Comparison of ENCODE assay signal across 17 cellular contexts in the genomic region with DNA sequence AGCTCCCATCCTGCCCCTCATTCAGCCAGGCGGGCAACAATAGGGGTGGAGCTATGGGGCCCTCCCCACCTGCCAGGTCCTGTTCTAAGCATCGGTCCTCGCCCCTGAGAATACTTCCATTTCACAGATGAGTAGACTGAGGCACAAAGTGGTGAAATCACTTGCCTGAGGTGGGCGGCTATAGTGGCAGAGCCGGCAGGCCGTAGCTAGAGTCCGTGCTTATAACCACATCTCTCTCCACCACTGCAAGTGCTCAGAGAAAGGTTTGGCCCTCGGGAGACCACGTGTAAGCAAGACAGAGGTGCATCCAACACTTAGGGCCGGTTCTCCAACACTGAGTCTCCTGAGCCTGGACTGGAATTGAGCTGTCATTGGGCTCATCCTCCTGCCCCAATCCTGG.
DNase-seq lines count a peak whose midpoint lies in the region; ATAC-seq and TF ChIP-seq lines count a peak whose summit lies in the region.
"Had no signal": no experiment of that assay in that cellular context is flagged by ENCODE, and none has a peak within 500 bp of the region (broad histone marks: within the 10 kb centered on the region; RNA-seq: fewer than 3 reads in every experiment).

No MANE protein-coding gene starts in this region.

- ATAC-seq in left ventricle myocardium superior (no peak), Right ventricle myocardium superior (ENCODE audit: poor library complexity) (no peak)
- ATAC-seq in activated T-helper 17 cell treated with anti-CD3 and anti-CD28 coated beads, Interleukin-2, amount 50 U/mL, for 72 hours (replicated peaks) = no peak
- ATAC-seq: A549 had no signal

- H3K36me3 ChIP-seq in cardiac muscle cell (no peaks in the 10 kb centered on the region), right atrium auricular region (no peaks in the 10 kb centered on the region), mesendoderm (ENCODE audit: control insufficient read depth, insufficient read depth, low read length) (no peaks in the 10 kb centered on the region)
- H3K36me3 ChIP-seq: HAP-1 had no signal

- intact Hi-C loops in left ventricle myocardium superior (cut with micrococcal nuclease) = no loop called here
- intact Hi-C loops in Right ventricle myocardium superior (cut with DNase I) = no loop called here

- no peak overlapping the region for H4K5ac ChIP-seq in mesendoderm (ENCODE audit: low read length)

- H4K8ac ChIP-seq in mesendoderm (ENCODE audit: low read depth, low read length) = no peak overlapping the region

- no peak overlapping the region for H3K23ac ChIP-seq in mesendoderm (ENCODE audit: low read length)

- H3K79me1 ChIP-seq in mesendoderm (ENCODE audit: low read length) = no peaks in the 10 kb centered on the region

- no peak overlapping the region for H3K4me3 Mint-ChIP-seq in activated T-helper 17 cell treated with anti-CD3 and anti-CD28 coated beads, Interleukin-2, amount 50 U/mL, for 72 hours
- H3K4me3 Mint-ChIP-seq: CD14-positive monocyte; CD4-positive, alpha-beta memory T cell had no signal

- H3K4me3 ChIP-seq in cardiac muscle cell = no peak overlapping the region
- H3K4me3 ChIP-seq in right atrium auricular region = no peak overlapping the region
- no peak overlapping the region for H3K4me3 ChIP-seq in mesendoderm (ENCODE audit: low read length)
- H3K4me3 ChIP-seq: A549, GM23248, HAP-1 had no signal

- no peaks in the 10 kb centered on the region for H3K9me3 ChIP-seq in cardiac muscle cell (ENCODE audit: low read depth)
- no peaks in the 10 kb centered on the region for H3K9me3 ChIP-seq in right atrium auricular region
- H3K9me3 ChIP-seq: A549, HAP-1 had no signal

- no peaks in the 10 kb centered on the region for H3K4me1 Mint-ChIP-seq in activated T-helper 17 cell treated with anti-CD3 and anti-CD28 coated beads, Interleukin-2, amount 50 U/mL, for 72 hours
- H3K4me1 Mint-ChIP-seq: CD4-positive, alpha-beta memory T cell had no signal

- H2BK15ac ChIP-seq in mesendoderm (replicated peaks; ENCODE audit: low read depth) = no peak overlapping the region

- WGBS in mesendoderm (ENCODE audit: extremely low coverage, insufficient coverage, low lambda C conversion rate) = no CpG with 5 or more reads among the region's 10 CpGs

- H3K27me3 ChIP-seq in cardiac muscle cell (no peaks in the 10 kb centered on the region), right atrium auricular region (no peaks in the 10 kb centered on the region), mesendoderm (ENCODE audit: insufficient read depth, low read length, poor library complexity) (no peaks in the 10 kb centered on the region)

- H2AK5ac ChIP-seq in mesendoderm (ENCODE audit: low read length) = no peak overlapping the region

- no peak overlapping the region for H3K18ac ChIP-seq in mesendoderm (ENCODE audit: low read length)

- H3K36me3 Mint-ChIP-seq in activated T-helper 17 cell treated with anti-CD3 and anti-CD28 coated beads, Interleukin-2, amount 50 U/mL, for 72 hours (ENCODE audit: low read depth) = no peaks in the 10 kb centered on the region
- H3K36me3 Mint-ChIP-seq: CD14-positive monocyte; CD4-positive, alpha-beta memory T cell had no signal

- no peaks in the 10 kb centered on the region for H3K9me3 Mint-ChIP-seq in activated T-helper 17 cell treated with anti-CD3 and anti-CD28 coated beads, Interleukin-2, amount 50 U/mL, for 72 hours
- H3K9me3 Mint-ChIP-seq: CD14-positive monocyte had no signal

- H2BK5ac ChIP-seq in mesendoderm (ENCODE audit: low read length) = no peak overlapping the region

- DNase-seq in cardiac muscle cell (ENCODE audit: low read depth in 1 of 2, low spot score in 1 of 2) (no peak), left ventricle myocardium superior (no peak), right atrium auricular region (ENCODE audit: low spot score) (no peak), Right ventricle myocardium superior (no peak), mesendoderm (no peak), activated gamma-delta T cell treated with Interleukin-2 at 50 U/mL for 16 hours (no peak)
- DNase-seq: AML-193; CD4-positive, alpha-beta memory T cell; DMS153; DMS79; GDM1; GM23248 had no signal

- no peak overlapping the region for H3K4me2 ChIP-seq in mesendoderm (ENCODE audit: low read length)
- H3K4me2 ChIP-seq: A549 had no signal

- TF ChIP-seq CTCF in cardiac muscle cell (IDR thresholded peaks at IDR 0.05; ENCODE audit: low read depth, low read length) (no peak), right atrium auricular region (IDR thresholded peaks at IDR 0.05) (no peak)

- peaks cover 46% of the 10 kb centered on the region for H3K4me1 ChIP-seq in cardiac muscle cell (ENCODE audit: low read depth)
- H3K4me1 ChIP-seq in right atrium auricular region = peaks cover 0 to 46% of the 10 kb centered on the region in 2 donors
- H3K4me1 ChIP-seq in mesendoderm (ENCODE audit: control insufficient read depth, low read depth, low read length) = no peaks in the 10 kb centered on the region
- H3K4me1 ChIP-seq: A549, HAP-1 had no signal

- H2BK120ac ChIP-seq in mesendoderm (ENCODE audit: low read depth, low read length) = no peak overlapping the region

- H3K9ac ChIP-seq in mesendoderm (ENCODE audit: low read length) = no peak overlapping the region
- H3K9ac ChIP-seq: GM23248 had no signal

- H3K27ac ChIP-seq in cardiac muscle cell (peak overlapping the region; percentile 27), right atrium auricular region (peak overlapping the region; percentile 75 to 82), mesendoderm (ENCODE audit: low read depth, low read length) (no peak overlapping the region)
- H3K27ac ChIP-seq: 22Rv1, A549, GM23248 had no signal

- H3K79me2 ChIP-seq in mesendoderm (ENCODE audit: control insufficient read depth, insufficient read depth, low read length) = no peaks in the 10 kb centered on the region

- no peaks in the 10 kb centered on the region for H3K27me3 Mint-ChIP-seq in activated T-helper 17 cell treated with anti-CD3 and anti-CD28 coated beads, Interleukin-2, amount 50 U/mL, for 72 hours

- no peak overlapping the region for H3K27ac Mint-ChIP-seq in activated T-helper 17 cell treated with anti-CD3 and anti-CD28 coated beads, Interleukin-2, amount 50 U/mL, for 72 hours
- H3K27ac Mint-ChIP-seq: CD14-positive monocyte; CD4-positive, alpha-beta memory T cell had no signal

- H3K4ac ChIP-seq in mesendoderm (ENCODE audit: low read depth, low read length) = no peak overlapping the region

- peak overlapping the region; percentile 28 for H3K56ac ChIP-seq in mesendoderm (ENCODE audit: low read length)
